In the genomic region with DNA sequence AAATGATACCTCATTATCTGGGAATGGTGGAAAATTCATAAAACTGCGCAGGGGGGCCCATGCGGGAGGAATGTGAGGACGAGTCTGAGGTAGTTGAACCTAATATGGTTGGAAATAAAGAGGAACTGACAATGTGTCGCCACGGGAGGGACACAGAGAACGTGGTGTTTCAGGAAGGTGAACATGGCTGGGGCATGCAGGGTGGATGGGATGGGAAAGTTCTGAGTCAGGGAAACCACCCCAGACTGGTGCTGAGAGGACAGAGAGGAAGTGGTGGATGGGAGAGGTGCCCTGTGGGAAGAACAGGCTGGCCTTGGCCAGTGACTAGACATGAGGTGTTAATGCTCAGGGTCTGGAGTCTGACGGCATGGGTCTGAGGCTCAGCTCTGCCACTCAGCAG, we compare ENCODE assay signal across 12 cellular contexts.
DNase-seq lines count a peak whose midpoint lies in the region; ATAC-seq, FAIRE-seq and TF ChIP-seq lines count a peak whose summit lies in the region.
"Had no signal": no experiment of that assay in that cellular context is flagged by ENCODE, and none has a peak within 500 bp of the region (broad histone marks: within the 10 kb centered on the region; RNA-seq: fewer than 3 reads in every experiment).

No MANE protein-coding gene starts in this region.

- no peak overlapping the region for H2BK15ac ChIP-seq in mesenchymal stem cell (ENCODE audit: low read depth, poor library complexity, severe bottlenecking)

- no peak overlapping the region for H4K8ac ChIP-seq in mesenchymal stem cell (ENCODE audit: low read length)

- intact Hi-C loops in GM12878 (cut with micrococcal nuclease; ENCODE audit: unreplicated experiment): loop anchor here (5.0 kb wide), 2 partner anchors 53 to 98 kb away; no protein-coding TSS in a partner anchor

- H4K20me1 ChIP-seq in GM12878 (ENCODE audit: control insufficient read depth, insufficient read depth): no peaks in the 10 kb centered on the region

- no peak overlapping the region for H2AFZ ChIP-seq in GM12878 (ENCODE audit: control insufficient read depth, low read depth, low read length)
- H2AFZ ChIP-seq in mesenchymal stem cell (ENCODE audit: low read depth, low read length): no peak overlapping the region

- peak overlapping the region in 1 of 2 experiments; percentile 66 for H3K18ac ChIP-seq in mesenchymal stem cell (ENCODE audit: low read depth in 1 of 2, low read length in 2 of 2)

- TF ChIP-seq CTCF in GM12878 (IDR thresholded peaks at IDR 0.05 in 2 of 3, conservative IDR thresholded peaks at IDR 0.05 in 1 of 3; ENCODE audit: control insufficient read depth in 2 of 3, extremely low read depth in 1 of 3, insufficient read depth in 1 of 3, low read depth in 3 of 3, low read length in 3 of 3): peak in 1 of 3 experiments; percentile 11; a peak in 2 of 6 replicates

- ATAC-seq in GM12878 (peak; percentile 13; the same call in 2 of the 3 replicates), GM18868 (IDR thresholded peaks at IDR 0.05; ENCODE audit: unreplicated experiment) (no peak), GM21717 (IDR thresholded peaks at IDR 0.05; ENCODE audit: unreplicated experiment) (no peak), HG03342 (IDR thresholded peaks at IDR 0.05; ENCODE audit: unreplicated experiment) (no peak)

- H3K27me3 ChIP-seq in GM12878 (replicated peaks in 1 of 2; ENCODE audit: control insufficient read depth in 2 of 2, insufficient read depth in 2 of 2, low read length in 1 of 2): no peaks in the 10 kb centered on the region
- H3K27me3 ChIP-seq in mesenchymal stem cell (ENCODE audit: control insufficient read depth in 1 of 2, insufficient read depth in 1 of 2, low read length in 2 of 2): peaks cover 0 to 15% of the 10 kb centered on the region in 2 experiments
- H3K27me3 ChIP-seq: BE2C, uterus had no signal

- BruUV-seq in GM12878 (replicated peaks; lab: Mats Ljungman, UMichigan): no TSS peak

- H3K4me1 ChIP-seq in GM12878 (ENCODE audit: control insufficient read depth, insufficient read depth, low read length) (peaks cover 52% of the 10 kb centered on the region), mesenchymal stem cell (ENCODE audit: control insufficient read depth, insufficient read depth, low read depth, low read length) (peaks cover 4% of the 10 kb centered on the region)
- H3K4me1 ChIP-seq: BE2C, uterus had no signal

- H3K36me3 ChIP-seq in GM12878 (ENCODE audit: control insufficient read depth in 2 of 2, insufficient read depth in 2 of 2, low read length in 1 of 2) (no peaks in the 10 kb centered on the region), mesenchymal stem cell (ENCODE audit: control insufficient read depth in 1 of 2, insufficient read depth in 2 of 2, low read depth in 1 of 2, low read length in 2 of 2) (no peaks in the 10 kb centered on the region)
- H3K36me3 ChIP-seq: BE2C, uterus had no signal

- POLR2A ChIA-PET in GM12878 (lab: Charles Lee): interaction anchor here (1.6 kb wide), 1 partner anchor 12 kb away, joined by 4 read pairs; no protein-coding TSS in a partner anchor

- no peaks in the 10 kb centered on the region for H3K79me1 ChIP-seq in mesenchymal stem cell (replicated peaks; ENCODE audit: low read length, poor library complexity, severe bottlenecking)

- H3K14ac ChIP-seq in mesenchymal stem cell (ENCODE audit: low read length in 2 of 2): no peak overlapping the region

- H3K9me3 ChIP-seq in GM12878 (replicated peaks; ENCODE audit: control insufficient read depth, insufficient read depth, low read length): peaks cover 3% of the 10 kb centered on the region; the same call in 2 of the 3 replicates
- H3K9me3 ChIP-seq in mesenchymal stem cell (ENCODE audit: control insufficient read depth, low read length): no peaks in the 10 kb centered on the region
- H3K9me3 ChIP-seq: BE2C, uterus had no signal

- in situ Hi-C loops in GM12878 (cut with MboI): no loop called here

- SMC1A ChIA-PET in GM12878 (lab: Charles Lee; ENCODE audit: uncharacterized antibody, unreplicated experiment): interaction anchor here (1.0 to 2.1 kb wide), 2 partner anchors 17 to 34 kb away, joined by 3 to 8 read pairs; no protein-coding TSS in a partner anchor

- no peak for TF ChIP-seq POLR2A in GM12878 (IDR thresholded peaks at IDR 0.05; ENCODE audit: low read depth, low read length)

- no peak overlapping the region for H2BK5ac ChIP-seq in mesenchymal stem cell (ENCODE audit: low read depth, low read length, poor library complexity, severe bottlenecking)

- H3K27ac ChIP-seq in GM12878 (ENCODE audit: control insufficient read depth, insufficient read depth) (peak overlapping the region; percentile 45), mesenchymal stem cell (ENCODE audit: low read length, poor library complexity, severe bottlenecking) (no peak overlapping the region)
- H3K27ac ChIP-seq: uterus, VCaP had no signal

- RAD21 ChIA-PET in GM12878 (lab: Charles Lee; ENCODE audit: unreplicated experiment): no interaction called here

- peak overlapping the region; percentile 59 for H4K91ac ChIP-seq in mesenchymal stem cell (ENCODE audit: low read length)

- no peak overlapping the region for H3K4me3 ChIP-seq in GM12878
- no peak overlapping the region for H3K4me3 ChIP-seq in mesenchymal stem cell (ENCODE audit: insufficient read depth in 1 of 2, low read depth in 1 of 2, low read length in 2 of 2)
- H3K4me3 ChIP-seq: uterus had no signal

- DNase-seq in CD1c-positive myeloid dendritic cell (ENCODE audit: extremely low spot score) (peak; percentile 91), M059J (ENCODE audit: low read depth) (peak; percentile 95), GM12878 (ENCODE audit: low read depth, low spot score) (peak; percentile 65), mesenchymal stem cell (peak; percentile 45), DMS114 treated with DMSO at 0.1 percent for 48 hours (lab: John Stamatoyannopoulos, UW; ENCODE audit: unreplicated experiment) (no peak)
- DNase-seq: BE2C, GDM1, uterus had no signal

- no peak for FAIRE-seq in GM12878 (lab: Jason Lieb, UNC)

- peak overlapping the region; percentile 17; the same call in 1 of the 2 replicates for H3K4me2 ChIP-seq in GM12878 (ENCODE audit: control insufficient read depth, insufficient read depth)
- H3K4me2 ChIP-seq in mesenchymal stem cell (ENCODE audit: low read length, poor library complexity, severe bottlenecking): no peak overlapping the region

- peak overlapping the region; percentile 79 to 98 for H2BK12ac ChIP-seq in mesenchymal stem cell (ENCODE audit: low read length in 2 of 2)

- no peak for TF ChIP-seq RAD21 in GM12878 (IDR thresholded peaks at IDR 0.05; ENCODE audit: insufficient read depth, low read depth, low read length)

- H3K23ac ChIP-seq in mesenchymal stem cell (ENCODE audit: low read length in 2 of 2): no peak overlapping the region

- TF ChIP-seq EP300 in GM12878 (IDR thresholded peaks at IDR 0.05; ENCODE audit: borderline replicate concordance in 1 of 2, control insufficient read depth in 1 of 2, low read depth in 2 of 2, low read length in 2 of 2): no peak; a peak in 1 of 4 replicates

- peak overlapping the region; percentile 89 for H2AK5ac ChIP-seq in mesenchymal stem cell (ENCODE audit: low read length, severe bottlenecking)

- no peak overlapping the region for H3K9ac ChIP-seq in GM12878 (ENCODE audit: control insufficient read depth, insufficient read depth, low read length)
- no peak overlapping the region for H3K9ac ChIP-seq in mesenchymal stem cell (ENCODE audit: low read length)

- WGBS in GM12878 (ENCODE audit: insufficient coverage, insufficient replicate concordance, low lambda C conversion rate, missing lambda C conversion rate): 66% methylated on average over 7 of the region's 7 CpGs
- WGBS in mesenchymal stem cell: 80% methylated on average over 7 of the region's 7 CpGs

- no peaks in the 10 kb centered on the region for H3K79me2 ChIP-seq in GM12878 (ENCODE audit: control insufficient read depth, insufficient read depth, low read length)

- H2BK120ac ChIP-seq in mesenchymal stem cell (ENCODE audit: low read depth, low read length): no peak overlapping the region

- CTCF ChIA-PET in GM12878 (lab: Yijun Ruan, JAX): interaction anchor here (0.6 to 2.9 kb wide), 2 partner anchors 11 to 1178 kb away, joined by 3 to 9 read pairs; a partner anchor contains a TSS

- no peak overlapping the region for H3K4ac ChIP-seq in mesenchymal stem cell (ENCODE audit: low read depth in 1 of 2, low read length in 2 of 2)

TF ChIP-seq in GM12878, 131 proteins besides CTCF, POLR2A, EP300 and RAD21 (continues in another document):
- TF ChIP-seq NBN (IDR thresholded peaks at IDR 0.05): 0 out of 2 replicates have a peak, but pooled peaks have one; percentile 13
- TF ChIP-seq ZNF384 (IDR thresholded peaks at IDR 0.05; ENCODE audit: borderline replicate concordance, low read depth, low read length): no peak
- TF ChIP-seq MTA2 (IDR thresholded peaks at IDR 0.05; ENCODE audit: low read depth): no peak
- TF ChIP-seq, protein P1, sequence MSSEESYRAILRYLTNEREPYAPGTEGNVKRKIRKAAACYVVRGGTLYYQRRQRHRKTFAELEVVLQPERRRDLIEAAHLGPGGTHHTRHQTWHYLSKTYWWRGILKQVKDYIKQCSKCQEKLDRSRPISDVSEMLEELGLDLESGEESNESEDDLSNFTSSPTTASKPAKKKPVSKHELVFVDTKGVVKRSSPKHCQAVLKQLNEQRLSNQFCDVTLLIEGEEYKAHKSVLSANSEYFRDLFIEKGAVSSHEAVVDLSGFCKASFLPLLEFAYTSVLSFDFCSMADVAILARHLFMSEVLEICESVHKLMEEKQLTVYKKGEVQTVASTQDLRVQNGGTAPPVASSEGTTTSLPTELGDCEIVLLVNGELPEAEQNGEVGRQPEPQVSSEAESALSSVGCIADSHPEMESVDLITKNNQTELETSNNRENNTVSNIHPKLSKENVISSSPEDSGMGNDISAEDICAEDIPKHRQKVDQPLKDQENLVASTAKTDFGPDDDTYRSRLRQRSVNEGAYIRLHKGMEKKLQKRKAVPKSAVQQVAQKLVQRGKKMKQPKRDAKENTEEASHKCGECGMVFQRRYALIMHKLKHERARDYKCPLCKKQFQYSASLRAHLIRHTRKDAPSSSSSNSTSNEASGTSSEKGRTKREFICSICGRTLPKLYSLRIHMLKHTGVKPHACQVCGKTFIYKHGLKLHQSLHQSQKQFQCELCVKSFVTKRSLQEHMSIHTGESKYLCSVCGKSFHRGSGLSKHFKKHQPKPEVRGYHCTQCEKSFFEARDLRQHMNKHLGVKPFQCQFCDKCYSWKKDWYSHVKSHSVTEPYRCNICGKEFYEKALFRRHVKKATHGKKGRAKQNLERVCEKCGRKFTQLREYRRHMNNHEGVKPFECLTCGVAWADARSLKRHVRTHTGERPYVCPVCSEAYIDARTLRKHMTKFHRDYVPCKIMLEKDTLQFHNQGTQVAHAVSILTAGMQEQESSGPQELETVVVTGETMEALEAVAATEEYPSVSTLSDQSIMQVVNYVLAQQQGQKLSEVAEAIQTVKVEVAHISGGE (CRISPR knock-in tag; IDR thresholded peaks at IDR 0.05): no peak
